ENCODE assay signal across 8 cellular contexts in genomic region chr7:17939670-17940301, GRCh38. TPM values are rescaled to one million over a fixed set of nuclear protein-coding genes. Genes with fewer than 3 reads are reported as not detected.
DNase-seq lines count a peak whose midpoint lies in the region; ATAC-seq and TF ChIP-seq lines count a peak whose summit lies in the region.

No MANE protein-coding gene starts in this region.

- no peaks in the 10 kb centered on the region for H3K9me3 ChIP-seq in mucosa of rectum (ENCODE audit: control insufficient read depth in 2 of 2, low read length in 2 of 2)

- peaks cover 0 to 16% of the 10 kb centered on the region in 2 donors for H3K4me1 ChIP-seq in mucosa of rectum (ENCODE audit: control insufficient read depth in 2 of 2, insufficient read depth in 2 of 2, low read length in 2 of 2)

- H3K27ac Mint-ChIP-seq in stimulated activated memory B cell treated with anti-CD40 and anti-IgM and Interleukin-4, amounts not matched to agents 10 μg/mL and 1 μg/mL and 100 μg/mL, for 72 hours, result peak overlapping the region; percentile 97

- H3K4me3 ChIP-seq in epithelial cell of esophagus (ENCODE audit: low read length), result peak overlapping the region; percentile 87
- peak overlapping the region; percentile 80 to 98 for H3K4me3 ChIP-seq in mucosa of rectum (ENCODE audit: low read length in 2 of 2)

- H3K27ac ChIP-seq in mucosa of rectum (ENCODE audit: low read depth in 2 of 2, low read length in 2 of 2), result peak overlapping the region; percentile 88 to 92

- H3K36me3 Mint-ChIP-seq in stimulated activated memory B cell treated with anti-CD40 and anti-IgM and Interleukin-4, amounts not matched to agents 10 μg/mL and 1 μg/mL and 100 μg/mL, for 72 hours, result peaks cover 11% of the 10 kb centered on the region

- peaks cover 41% of the 10 kb centered on the region for H3K4me1 Mint-ChIP-seq in stimulated activated memory B cell treated with anti-CD40 and anti-IgM and Interleukin-4, amounts not matched to agents 10 μg/mL and 1 μg/mL and 100 μg/mL, for 72 hours

- TF ChIP-seq CTCF in epithelial cell of esophagus (IDR thresholded peaks at IDR 0.05; ENCODE audit: insufficient read depth, low read depth, low read length, missing control alignments), result no peak

- no peaks in the 10 kb centered on the region for H3K36me3 ChIP-seq in mucosa of rectum (ENCODE audit: control insufficient read depth in 2 of 2, insufficient read depth in 2 of 2, low read length in 2 of 2)

- H3K9ac ChIP-seq in mucosa of rectum (ENCODE audit: low read depth in 1 of 2, low read length in 2 of 2), result peak overlapping the region; percentile 96 to 97

- peak overlapping the region; percentile 100 for H3K4me3 Mint-ChIP-seq in stimulated activated memory B cell treated with anti-CD40 and anti-IgM and Interleukin-4, amounts not matched to agents 10 μg/mL and 1 μg/mL and 100 μg/mL, for 72 hours

- H3K27me3 ChIP-seq in mucosa of rectum (ENCODE audit: control insufficient read depth in 2 of 2, insufficient read depth in 2 of 2, low read length in 2 of 2), result no peaks in the 10 kb centered on the region

- no peaks in the 10 kb centered on the region for H3K9me3 Mint-ChIP-seq in stimulated activated memory B cell treated with anti-CD40 and anti-IgM and Interleukin-4, amounts not matched to agents 10 μg/mL and 1 μg/mL and 100 μg/mL, for 72 hours

- DNase-seq in A172 (ENCODE audit: low spot score), result peak; percentile 59
- peak; percentile 39 for DNase-seq in NCI-H460 (ENCODE audit: extremely low read depth, low read depth)
- peak; percentile 75 for DNase-seq in activated CD8-positive, alpha-beta memory T cell treated with anti-CD3 and anti-CD28 coated beads, Interleukin-2, amount 50 U/mL, for 48 hours
- DNase-seq in epithelial cell of esophagus (ENCODE audit: low read depth), result peak; percentile 48

- H3K27me3 Mint-ChIP-seq in stimulated activated memory B cell treated with anti-CD40 and anti-IgM and Interleukin-4, amounts not matched to agents 10 μg/mL and 1 μg/mL and 100 μg/mL, for 72 hours, result no peaks in the 10 kb centered on the region

- ATAC-seq in GM18511 (IDR thresholded peaks at IDR 0.05; ENCODE audit: unreplicated experiment), result peak; percentile 48
- peak; percentile 27 for ATAC-seq in HG03039 (IDR thresholded peaks at IDR 0.05; ENCODE audit: unreplicated experiment)
- ATAC-seq in stimulated activated memory B cell treated with anti-CD40 and anti-IgM and Interleukin-4, amounts not matched to agents 10 μg/mL and 1 μg/mL and 100 μg/mL, for 72 hours, result peak; percentile 77

RNA-seq across cellular contexts. Expression of gene SNX13, which starts 0.5 kb away (rescaled TPM):
- 39.3 and 50.4 TPM in 2 replicates for total RNA-seq in A172 (2014; rRNA removed; shearing (Covaris generic))
- 42.7 and 53.3 TPM in 2 replicates for total RNA-seq in NCI-H460 (2014; rRNA removed; shearing (Covaris generic))
- 60.0 and 116 TPM in 2 replicates for polyA plus RNA-seq in NCI-H460 (2014; cell fraction: nucleus; rRNA removed)

Comparison
In these comparisons a context has a peak if more than half of its experiments do, and no peak if none do; other contexts are left out.
1. Peak in every context shown above with its lines: DNase-seq, ATAC-seq, H3K4me3 ChIP-seq and H3K27ac ChIP-seq.
2. ATAC-seq: peak in every context shown above with its lines; median percentile 77 in stimulated activated memory B cell treated with anti-CD40 and anti-IgM and Interleukin-4, amounts not matched to agents 10 μg/mL and 1 μg/mL and 100 μg/mL, for 72 hours; 48 in GM18511; 27 in HG03039.